ENCODE assay signal across 9 cellular contexts in the genomic region with DNA sequence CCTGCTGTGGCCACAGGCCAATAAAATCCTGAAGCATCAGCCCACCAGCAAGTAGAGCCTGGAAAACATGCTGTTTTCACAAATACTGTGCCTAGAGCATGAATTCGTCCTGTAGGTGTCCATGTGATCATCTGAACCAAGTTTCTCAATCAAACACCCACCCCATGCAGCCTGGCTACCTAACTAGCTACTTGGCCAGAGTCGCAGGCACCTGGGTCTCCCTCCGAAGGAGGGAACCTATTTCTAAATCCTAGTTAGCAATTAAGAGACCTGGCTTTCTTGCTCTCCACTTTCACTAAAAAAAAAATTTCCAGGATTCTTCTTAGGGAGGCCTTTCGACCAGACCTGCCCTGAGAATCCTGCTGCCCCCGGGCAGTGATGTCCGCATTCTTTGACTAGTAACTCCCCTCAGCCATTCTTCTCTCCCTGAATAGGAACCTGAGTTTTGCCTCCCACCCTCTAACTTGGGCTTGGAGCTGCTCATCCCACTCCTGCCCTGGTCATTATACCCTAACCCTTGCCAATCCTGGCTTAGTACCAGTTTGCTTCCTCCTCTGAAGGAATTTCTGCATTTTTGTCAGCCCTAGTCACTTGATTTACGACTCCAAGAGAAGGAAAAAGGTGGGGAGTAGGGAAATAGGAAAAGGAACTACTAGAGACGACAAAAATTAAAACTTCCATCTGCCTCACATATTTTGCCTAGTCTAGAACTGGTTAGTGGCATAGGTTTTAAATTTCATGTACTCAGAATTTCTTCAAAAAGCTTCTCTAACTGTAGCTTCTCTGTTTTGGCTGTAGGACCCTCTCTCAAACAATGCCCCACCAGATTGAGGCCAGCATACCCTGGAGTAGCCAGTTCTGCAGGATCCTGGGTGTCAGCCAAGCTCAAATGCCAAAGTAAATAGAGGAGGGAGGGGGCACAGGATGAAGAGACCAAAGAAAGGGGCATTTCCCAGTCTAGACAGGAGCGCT. TPM values are rescaled to one million over a fixed set of nuclear protein-coding genes. Genes with fewer than 3 reads are reported as not detected.
DNase-seq lines count a peak whose midpoint lies in the region; ATAC-seq and TF ChIP-seq lines count a peak whose summit lies in the region.
"Had no signal": no experiment of that assay in that cellular context is flagged by ENCODE, and none has a peak within 500 bp of the region (broad histone marks: within the 10 kb centered on the region; RNA-seq: fewer than 3 reads in every experiment).

No MANE protein-coding gene starts in this region.

- in situ Hi-C loops in mammary epithelial cell (cut with MboI; ENCODE audit: low sequenced_read_pairs in 2 of 2): no loop called here

- peak overlapping the region; percentile 89 for H2AFZ ChIP-seq in mammary epithelial cell (ENCODE audit: low read depth, low read length)

- ATAC-seq in CD4-positive, CD25-positive, alpha-beta regulatory T cell (ENCODE audit: low read depth in 2 of 2): no peak
- ATAC-seq in gastroesophageal sphincter: no peak

- H3K4me1 Mint-ChIP-seq in CD4-positive, CD25-positive, alpha-beta regulatory T cell: peaks cover 22 to 36% (median 31%) of the 10 kb centered on the region in 4 donors

- no peaks in the 10 kb centered on the region for H4K20me1 ChIP-seq in mammary epithelial cell (ENCODE audit: insufficient read depth, low read length)

- no peaks in the 10 kb centered on the region for H3K27me3 ChIP-seq in CD4-positive, CD25-positive, alpha-beta regulatory T cell (ENCODE audit: control insufficient read depth, insufficient read depth, low read length)
- H3K27me3 ChIP-seq in mammary epithelial cell (ENCODE audit: insufficient read depth, low read length) (no peaks in the 10 kb centered on the region), H7 (ENCODE audit: control insufficient read depth, insufficient read depth, low read length) (no peaks in the 10 kb centered on the region), gastroesophageal sphincter (no peaks in the 10 kb centered on the region)

- H3K9me3 Mint-ChIP-seq in CD4-positive, CD25-positive, alpha-beta regulatory T cell: peaks cover 0 to 4% (median 0%) of the 10 kb centered on the region in 7 donors

- H3K27ac Mint-ChIP-seq in CD4-positive, CD25-positive, alpha-beta regulatory T cell: peak overlapping the region; percentile 65 to 82 (median 77)

- TF ChIP-seq EP300 in gastroesophageal sphincter (IDR thresholded peaks at IDR 0.05): no peak

- no peak for DNase-seq in CD4-positive, CD25-positive, alpha-beta regulatory T cell
- DNase-seq in M059J (ENCODE audit: low read depth): peak; percentile 75
- no peak for DNase-seq in mammary epithelial cell
- DNase-seq in myocyte (ENCODE audit: low read depth): peak; percentile 39
- DNase-seq in NCI-H524 (lab: John Stamatoyannopoulos, UW): no peak
- no peak for DNase-seq in NCI-H146 treated with DMSO at 0.1 percent for 48 hours (lab: John Stamatoyannopoulos, UW; ENCODE audit: unreplicated experiment)
- DNase-seq in H7: no peak
- DNase-seq: T-helper 9 cell had no signal

- WGBS in mammary epithelial cell (ENCODE audit: low coverage, missing lambda C conversion rate): 9% methylated on average over 8 of the region's 9 CpGs
- WGBS in gastroesophageal sphincter (ENCODE audit: low coverage in 1 of 2), 2 donors: 63 to 73% methylated on average over 8 to 9 of the region's 9 CpGs

- H3K27me3 Mint-ChIP-seq in CD4-positive, CD25-positive, alpha-beta regulatory T cell: no peaks in the 10 kb centered on the region

- intact Hi-C loops in mammary epithelial cell (cut with micrococcal nuclease): no loop called here

- H3K36me3 ChIP-seq in CD4-positive, CD25-positive, alpha-beta regulatory T cell (ENCODE audit: control insufficient read depth, insufficient read depth, low read length): no peaks in the 10 kb centered on the region
- H3K36me3 ChIP-seq in mammary epithelial cell (ENCODE audit: insufficient read depth, low read length) (no peaks in the 10 kb centered on the region), H7 (replicated peaks; ENCODE audit: control insufficient read depth, insufficient read depth, low read length) (no peaks in the 10 kb centered on the region), gastroesophageal sphincter (no peaks in the 10 kb centered on the region)

- dilution Hi-C loops in mammary epithelial cell (cut with HindIII; ENCODE audit: low sequenced_read_pairs): no loop called here

- H3K36me3 Mint-ChIP-seq in CD4-positive, CD25-positive, alpha-beta regulatory T cell: no peaks in the 10 kb centered on the region

- CTCF ChIA-PET in mammary epithelial cell (lab: Charles Lee; ENCODE audit: low non-redundant PET): interaction anchor here (0.5 kb wide), 1 partner anchor 145 kb away, joined by 4 read pairs; no protein-coding TSS in a partner anchor

- H3K9ac ChIP-seq in mammary epithelial cell (ENCODE audit: insufficient read depth, low read length): peak overlapping the region; percentile 34

- BruUV-seq in mammary epithelial cell (replicated peaks; lab: Mats Ljungman, UMichigan): no TSS peak

- no peaks in the 10 kb centered on the region for H3K79me2 ChIP-seq in mammary epithelial cell (ENCODE audit: insufficient read depth, low read length)

- H3K27ac ChIP-seq in CD4-positive, CD25-positive, alpha-beta regulatory T cell (ENCODE audit: insufficient read depth, low read length, poor library complexity, severe bottlenecking): peak overlapping the region; percentile 91
- H3K27ac ChIP-seq in mammary epithelial cell (ENCODE audit: insufficient read depth, low read depth, low read length) (no peak overlapping the region), gastroesophageal sphincter (peak overlapping the region in 1 of 4 donors; percentile 42)

- TF ChIP-seq POLR2A in gastroesophageal sphincter (IDR thresholded peaks at IDR 0.05): no peak

- H3K4me2 ChIP-seq in mammary epithelial cell (ENCODE audit: insufficient read depth, low read depth, low read length): peak overlapping the region; percentile 69

- TF ChIP-seq CTCF in mammary epithelial cell (conservative IDR thresholded peaks at IDR 0.05 in 1 of 2, IDR thresholded peaks at IDR 0.05 in 1 of 2; ENCODE audit: extremely low read depth in 1 of 2, insufficient read depth in 1 of 2, low read depth in 1 of 2, low read length in 2 of 2): no peak
- no peak for TF ChIP-seq CTCF in gastroesophageal sphincter (IDR thresholded peaks at IDR 0.05)

- H3K4me3 ChIP-seq in CD4-positive, CD25-positive, alpha-beta regulatory T cell (ENCODE audit: low read depth, low read length): peak overlapping the region; percentile 100
- H3K4me3 ChIP-seq in mammary epithelial cell (replicated peaks in 1 of 3; ENCODE audit: insufficient read depth in 1 of 3, low read depth in 2 of 3, low read length in 3 of 3): no peak overlapping the region
- no peak overlapping the region for H3K4me3 ChIP-seq in H7 (ENCODE audit: insufficient read depth, low read depth, low read length)
- H3K4me3 ChIP-seq in gastroesophageal sphincter: no peak overlapping the region

- H3K4me3 Mint-ChIP-seq in CD4-positive, CD25-positive, alpha-beta regulatory T cell: peak overlapping the region in 3 of 4 donors; percentile 28 to 95 (median 46)

- H3K9me3 ChIP-seq in CD4-positive, CD25-positive, alpha-beta regulatory T cell (ENCODE audit: control insufficient read depth in 2 of 2, low read length in 2 of 2): no peaks in the 10 kb centered on the region
- H3K9me3 ChIP-seq in mammary epithelial cell (replicated peaks; ENCODE audit: insufficient read depth, low read length) (no peaks in the 10 kb centered on the region), gastroesophageal sphincter (no peaks in the 10 kb centered on the region)

- H3K4me1 ChIP-seq in CD4-positive, CD25-positive, alpha-beta regulatory T cell (ENCODE audit: control insufficient read depth, insufficient read depth, low read length, poor library complexity, severe bottlenecking): peaks cover 32% of the 10 kb centered on the region
- H3K4me1 ChIP-seq in mammary epithelial cell (ENCODE audit: insufficient read depth, low read length) (peaks cover 31% of the 10 kb centered on the region), gastroesophageal sphincter (peaks cover 0 to 39% (median 0%) of the 10 kb centered on the region in 3 donors)

RNA-seq across cellular contexts. Expression of a gene that starts 25.4 kb away (rescaled TPM):
- 182 TPM for total RNA-seq in CD4-positive, CD25-positive, alpha-beta regulatory T cell
- polyA plus RNA-seq in CD4-positive, CD25-positive, alpha-beta regulatory T cell: 10 to 100 TPM; 84.5 to 97.1 (median 89.0) TPM
- 35.7 and 41.1 TPM in 2 replicates for total RNA-seq in M059J (2014; rRNA removed; shearing (Covaris generic))
- total RNA-seq in mammary epithelial cell (10 to 100 TPM; 61.8 to 76.8 TPM), myocyte (73.2 and 74.6 TPM in 2 replicates), gastroesophageal sphincter (10 to 100 TPM; 48.3 to 88.2 (median 75.6) TPM)
- 39.2 TPM for polyA plus RNA-seq in mammary epithelial cell
- 18.8 TPM for polyA minus RNA-seq in mammary epithelial cell
- 35.1 TPM for polyA plus RNA-seq in myocyte (2012)
- total RNA-seq in H7 (2014; rRNA removed; shearing (Covaris generic)): 17.8 and 22.7 TPM in 2 replicates

Comparison
In these comparisons a context has a peak if more than half of its experiments do, and no peak if none do; other contexts are left out.
1. DNase-seq: peak in M059J (single experiment) and myocyte (single experiment); none in CD4-positive, CD25-positive, alpha-beta regulatory T cell (0 of 3), mammary epithelial cell (single experiment), NCI-H524 (0 of 2), NCI-H146 treated with DMSO at 0.1 percent for 48 hours (single experiment) and H7 (single experiment).